In the genomic region with DNA sequence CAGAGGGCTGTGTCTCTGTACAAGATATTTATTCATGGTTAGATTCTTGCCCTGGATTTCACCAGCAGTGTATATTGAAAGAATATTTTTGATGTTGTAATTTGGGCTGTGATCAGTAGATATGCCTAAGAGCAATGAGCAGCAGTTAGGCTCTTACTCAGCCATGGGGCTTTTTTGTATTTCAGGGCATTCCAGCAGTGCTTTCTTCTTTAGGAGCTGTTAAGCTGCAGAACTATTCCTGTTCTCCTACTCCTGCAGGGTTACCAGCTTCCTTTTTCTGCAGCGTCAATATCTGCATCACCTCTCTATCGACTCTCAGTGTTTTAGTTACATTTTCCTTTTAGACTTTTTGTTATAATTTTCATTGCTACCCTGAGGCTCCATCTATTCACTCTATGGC, we compare ENCODE assay signal across 6 cellular contexts.
"Had no signal": no experiment of that assay in that cellular context is flagged by ENCODE, and none has a peak within 500 bp of the region (broad histone marks: within the 10 kb centered on the region; RNA-seq: fewer than 3 reads in every experiment).

No MANE protein-coding gene starts in this region.

- H3K4me3 ChIP-seq: GM23248, HAP-1, K562 had no signal

- H3K27ac Mint-ChIP-seq: HFFc6 had no signal

- H3K9ac ChIP-seq: GM23248 had no signal

- DNase-seq: GM23248, HFFc6, IMR-90, KG1 had no signal

- H3K36me3 ChIP-seq: HAP-1 had no signal

- H2AFZ ChIP-seq: GM23248 had no signal

- H3K4me1 ChIP-seq: HAP-1 had no signal

- H3K9me3 ChIP-seq: HAP-1 had no signal

- H3K4me3 Mint-ChIP-seq: HFFc6 had no signal

- H3K27ac ChIP-seq: GM23248 had no signal

- ATAC-seq: K562 had no signal
